Comparison of ENCODE assay signal across 1 cellular context in genomic region chr2:38509947-38510326, GRCh38.
TF ChIP-seq lines count a peak whose summit lies in the region.

No MANE protein-coding gene starts in this region.

TF ChIP-seq in A549, 52 proteins besides CTCF, POLR2A, EP300 and RAD21 (continued from another document):
- TF ChIP-seq MAZ (IDR thresholded peaks at IDR 0.05; ENCODE audit: borderline replicate concordance, low read depth, low read length) (no peak), GATA3 (IDR thresholded peaks at IDR 0.05; ENCODE audit: borderline replicate concordance) (no peak), PBX3 (IDR thresholded peaks at IDR 0.05) (no peak)
